Comparison of ENCODE assay signal across 24 cellular contexts in the genomic region with DNA sequence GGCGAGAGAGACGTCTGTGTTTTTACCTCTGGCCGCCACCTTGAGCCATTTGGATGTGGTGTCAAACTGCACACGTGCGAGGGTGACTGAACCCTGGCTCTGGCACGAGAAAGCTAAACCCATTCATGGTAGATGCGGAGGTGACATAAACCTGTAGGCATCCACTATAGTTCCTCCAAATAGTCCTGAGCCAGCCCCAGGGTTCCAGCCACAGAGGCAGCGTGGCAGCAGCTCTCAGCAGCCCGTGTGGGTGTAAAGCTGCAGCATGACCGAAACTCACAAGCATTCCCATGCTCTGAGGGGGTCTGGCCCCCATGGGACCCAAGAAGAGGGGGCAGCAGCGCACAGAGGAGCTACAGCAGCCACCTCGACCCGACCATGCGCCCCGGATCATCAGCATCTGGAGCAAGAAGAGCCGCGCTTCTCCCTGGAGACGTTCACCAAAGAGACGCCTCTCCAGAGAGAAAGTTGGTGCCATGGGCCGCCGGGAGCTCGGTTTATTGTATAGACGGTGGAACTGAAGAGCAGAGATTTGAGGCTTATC.
A peak's percentile ranks its signal among the peaks of the same experiment; 100 is the strongest.
DNase-seq lines count a peak whose midpoint lies in the region; ATAC-seq and TF ChIP-seq lines count a peak whose summit lies in the region.
"Had no signal": no experiment of that assay in that cellular context is flagged by ENCODE, and none has a peak within 500 bp of the region (broad histone marks: within the 10 kb centered on the region; RNA-seq: fewer than 3 reads in every experiment).

No MANE protein-coding gene starts in this region.

- POLR2A ChIA-PET in activated CD8-positive, alpha-beta T cell treated with anti-CD3 and anti-CD28 coated beads, Interleukin-2, amount 10 ng/mL, durations not matched to agents 7 days and 5 days (lab: Charles Lee) = no interaction called here
- POLR2A ChIA-PET in activated CD8-positive, alpha-beta T cell treated with anti-CD3 and anti-CD28 coated beads for 36 hours (lab: Charles Lee) = no interaction called here

- TF ChIP-seq POLR2A in lower leg skin (IDR thresholded peaks at IDR 0.05) = no peak

- no peak for ATAC-seq in activated CD8-positive, alpha-beta T cell treated with anti-CD3 and anti-CD28 coated beads, Interleukin-2, amount 10 ng/mL, durations not matched to agents 7 days and 5 days
- ATAC-seq in activated CD8-positive, alpha-beta T cell treated with anti-CD3 and anti-CD28 coated beads for 36 hours = no peak
- ATAC-seq in GM21825 (IDR thresholded peaks at IDR 0.05; ENCODE audit: unreplicated experiment) = no peak
- ATAC-seq: GM12878, GM23338, PC-3 had no signal

- 89 to 90% methylated on average over 23 of the region's 23 CpGs for WGBS in lower leg skin, 2 donors

- no peak for TF ChIP-seq CTCF in activated CD8-positive, alpha-beta T cell treated with anti-CD3 and anti-CD28 coated beads for 36 hours (IDR thresholded peaks at IDR 0.05)
- TF ChIP-seq CTCF in lower leg skin (IDR thresholded peaks at IDR 0.05) (no peak), type B pancreatic cell (conservative IDR thresholded peaks at IDR 0.05) (no peak), foreskin fibroblast (IDR thresholded peaks at IDR 0.05; ENCODE audit: low read depth, low read length) (no peak)

- peak; percentile 8 for DNase-seq in activated CD8-positive, alpha-beta T cell treated with anti-CD3 and anti-CD28 coated beads, Interleukin-2, amount 10 ng/mL, durations not matched to agents 7 days and 5 days
- DNase-seq in activated CD8-positive, alpha-beta T cell treated with anti-CD3 and anti-CD28 coated beads for 36 hours = no peak
- peak; percentile 15 for DNase-seq in Daoy (ENCODE audit: low read depth)
- DNase-seq in lower leg skin (ENCODE audit: low spot score in 2 of 2) = peak; percentile 7 to 60
- DNase-seq in type B pancreatic cell (ENCODE audit: extremely low spot score, unreplicated experiment) = peak; percentile 62
- no peak for DNase-seq in foreskin fibroblast
- no peak for DNase-seq in retina
- DNase-seq: Calu3; CD4-positive, alpha-beta T cell; EL; HCEC 1CT; Kasumi-1; MG63; NCI-H1048; NCI-H1436 treated with DMSO at 0.1 percent for 48 hours; NCI-H2029 treated with DMSO at 0.1 percent for 48 hours; NCI-H2171; NCI-H526; PC-3; RPMI8226 had no signal

- H3K4me3 Mint-ChIP-seq in activated CD8-positive, alpha-beta T cell treated with anti-CD3 and anti-CD28 coated beads, Interleukin-2, amount 10 ng/mL, durations not matched to agents 7 days and 5 days = no peak overlapping the region
- no peak overlapping the region for H3K4me3 Mint-ChIP-seq in activated CD8-positive, alpha-beta T cell treated with anti-CD3 and anti-CD28 coated beads for 36 hours
- no peak overlapping the region for H3K4me3 Mint-ChIP-seq in type B pancreatic cell
- H3K4me3 Mint-ChIP-seq: B cell; CD4-positive, alpha-beta T cell; GM23338 had no signal

- no peaks in the 10 kb centered on the region for H3K4me1 Mint-ChIP-seq in activated CD8-positive, alpha-beta T cell treated with anti-CD3 and anti-CD28 coated beads, Interleukin-2, amount 10 ng/mL, durations not matched to agents 7 days and 5 days (ENCODE audit: low read depth)
- no peaks in the 10 kb centered on the region for H3K4me1 Mint-ChIP-seq in activated CD8-positive, alpha-beta T cell treated with anti-CD3 and anti-CD28 coated beads for 36 hours (ENCODE audit: low read depth)
- H3K4me1 Mint-ChIP-seq in type B pancreatic cell (ENCODE audit: unreplicated experiment) = peaks cover 10% of the 10 kb centered on the region
- H3K4me1 Mint-ChIP-seq: B cell, GM23338 had no signal

- no peaks in the 10 kb centered on the region for H3K36me3 Mint-ChIP-seq in activated CD8-positive, alpha-beta T cell treated with anti-CD3 and anti-CD28 coated beads, Interleukin-2, amount 10 ng/mL, durations not matched to agents 7 days and 5 days (ENCODE audit: low read depth)
- no peaks in the 10 kb centered on the region for H3K36me3 Mint-ChIP-seq in activated CD8-positive, alpha-beta T cell treated with anti-CD3 and anti-CD28 coated beads for 36 hours (ENCODE audit: low read depth)
- no peaks in the 10 kb centered on the region for H3K36me3 Mint-ChIP-seq in type B pancreatic cell

- H3K27me3 Mint-ChIP-seq in activated CD8-positive, alpha-beta T cell treated with anti-CD3 and anti-CD28 coated beads, Interleukin-2, amount 10 ng/mL, durations not matched to agents 7 days and 5 days (ENCODE audit: low read depth) = no peaks in the 10 kb centered on the region
- peaks cover 7% of the 10 kb centered on the region for H3K27me3 Mint-ChIP-seq in activated CD8-positive, alpha-beta T cell treated with anti-CD3 and anti-CD28 coated beads for 36 hours
- H3K27me3 Mint-ChIP-seq in type B pancreatic cell = peaks cover 23% of the 10 kb centered on the region
- H3K27me3 Mint-ChIP-seq: B cell had no signal

- H3K9me3 Mint-ChIP-seq in activated CD8-positive, alpha-beta T cell treated with anti-CD3 and anti-CD28 coated beads, Interleukin-2, amount 10 ng/mL, durations not matched to agents 7 days and 5 days (ENCODE audit: insufficient read depth) = no peaks in the 10 kb centered on the region
- H3K9me3 Mint-ChIP-seq in activated CD8-positive, alpha-beta T cell treated with anti-CD3 and anti-CD28 coated beads for 36 hours = no peaks in the 10 kb centered on the region
- no peaks in the 10 kb centered on the region for H3K9me3 Mint-ChIP-seq in type B pancreatic cell
- H3K9me3 Mint-ChIP-seq: CD4-positive, alpha-beta T cell; GM23338 had no signal

- intact Hi-C loops in activated CD8-positive, alpha-beta T cell treated with anti-CD3 and anti-CD28 coated beads for 36 hours (cut with micrococcal nuclease) = no loop called here
- intact Hi-C loops in lower leg skin (cut with DNase I; ENCODE audit: low total_unique reads) = no loop called here

- no peak overlapping the region for H3K27ac Mint-ChIP-seq in activated CD8-positive, alpha-beta T cell treated with anti-CD3 and anti-CD28 coated beads, Interleukin-2, amount 10 ng/mL, durations not matched to agents 7 days and 5 days
- H3K27ac Mint-ChIP-seq in activated CD8-positive, alpha-beta T cell treated with anti-CD3 and anti-CD28 coated beads for 36 hours = no peak overlapping the region
- H3K27ac Mint-ChIP-seq in type B pancreatic cell = no peak overlapping the region
- H3K27ac Mint-ChIP-seq: B cell; CD4-positive, alpha-beta T cell; GM23338 had no signal

- CTCF ChIA-PET in activated CD8-positive, alpha-beta T cell treated with anti-CD3 and anti-CD28 coated beads, Interleukin-2, amount 10 ng/mL, durations not matched to agents 7 days and 5 days (lab: Charles Lee) = no interaction called here
- CTCF ChIA-PET in activated CD8-positive, alpha-beta T cell treated with anti-CD3 and anti-CD28 coated beads for 36 hours (lab: Charles Lee) = no interaction called here

- no peak overlapping the region for H3K4me3 ChIP-seq in lower leg skin (ENCODE audit: low read depth, poor library complexity, severe bottlenecking)
- no peak overlapping the region for H3K4me3 ChIP-seq in foreskin fibroblast (ENCODE audit: low read depth in 1 of 2, low read length in 2 of 2)
- H3K4me3 ChIP-seq: GM12878, GM23338, MG63 had no signal

Comparison
In these comparisons a context has a peak if more than half of its experiments do, and no peak if none do; other contexts are left out.
1. DNase-seq: peak in activated CD8-positive, alpha-beta T cell treated with anti-CD3 and anti-CD28 coated beads, Interleukin-2, amount 10 ng/mL, durations not matched to agents 7 days and 5 days (single experiment), Daoy (single experiment), lower leg skin (2 of 2) and type B pancreatic cell (single experiment); none in activated CD8-positive, alpha-beta T cell treated with anti-CD3 and anti-CD28 coated beads for 36 hours (single experiment), foreskin fibroblast (0 of 2) and retina (single experiment).